8 cellular contexts compared by ENCODE assay signal in the genomic region with DNA sequence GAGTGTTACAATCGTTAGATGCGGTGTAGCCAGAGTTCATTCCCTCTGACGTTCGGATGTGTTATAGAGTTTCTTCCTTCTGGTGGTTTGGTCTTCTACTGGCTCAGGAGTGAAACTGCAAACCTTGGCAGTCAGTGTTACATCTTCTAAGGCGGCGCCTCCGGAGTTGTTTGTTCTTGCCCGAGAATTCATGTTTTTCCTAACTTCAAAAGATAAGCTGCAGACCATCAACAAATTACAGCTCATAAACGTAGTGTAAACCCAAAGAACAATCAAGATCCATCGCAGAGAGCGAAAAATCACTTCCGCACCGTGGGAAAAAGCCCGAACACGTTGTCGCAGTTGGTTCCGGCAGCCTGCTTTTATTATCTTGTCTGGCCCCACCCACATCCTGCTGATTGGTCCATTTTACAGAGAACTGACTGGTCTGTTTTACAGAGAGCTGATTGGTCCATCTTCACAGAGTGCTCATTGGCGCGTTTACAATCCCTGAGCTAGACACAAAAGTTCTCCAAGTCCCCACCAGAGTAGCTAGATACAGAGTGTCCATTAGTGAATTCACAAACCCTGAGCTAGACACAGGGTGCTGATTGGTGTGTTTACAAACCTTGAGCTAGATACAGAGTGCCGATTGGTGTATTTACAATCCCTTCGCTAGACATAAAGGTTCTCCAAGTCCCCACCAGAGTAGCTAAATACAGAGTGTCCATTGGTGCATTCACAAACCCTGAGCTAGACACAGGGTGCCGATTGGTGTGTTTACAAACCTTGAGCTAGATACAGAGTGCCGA. TPM values are rescaled to one million over a fixed set of nuclear protein-coding genes. Genes with fewer than 3 reads are reported as not detected.
DNase-seq lines count a peak whose midpoint lies in the region; FAIRE-seq and TF ChIP-seq lines count a peak whose summit lies in the region.
"Not testable (repeated sequence)": the region's sequence is repeated elsewhere in the genome, so short reads cannot be mapped to it uniquely, and the experiment has no call there.

No MANE protein-coding gene starts in this region.

- 61 to 69% methylated on average over 16 to 23 of the region's 23 CpGs for WGBS in transverse colon (ENCODE audit: low coverage in 1 of 2), 2 donors

- H3K4me3 ChIP-seq in bronchial epithelial cell (ENCODE audit: low read depth, low read length), result peak overlapping the region; percentile 65
- H3K4me3 ChIP-seq in iPS-20b (ENCODE audit: low read length), result peak overlapping the region; percentile 61; the same call in 1 of the 2 replicates
- H3K4me3 ChIP-seq in rectal smooth muscle tissue (ENCODE audit: low read length), result peak overlapping the region; percentile 83
- peak overlapping the region in 3 of 4 donors; percentile 62 to 74 (median 73) for H3K4me3 ChIP-seq in transverse colon

- intact Hi-C loops in transverse colon (cut with DNase I; ENCODE audit: low total_unique reads), result loop anchor here (10.0 kb wide), 1 partner anchor 59 kb away; the partner anchor contains the start of gene TRIM27

- FAIRE-seq in bronchial epithelial cell (lab: Jason Lieb, UNC), result not testable (repeated sequence)

- TF ChIP-seq POLR2A in transverse colon (IDR thresholded peaks at IDR 0.05), result peak; percentile 17

- not testable (repeated sequence) for H3K36me3 ChIP-seq in bronchial epithelial cell (ENCODE audit: control insufficient read depth, insufficient read depth, low read length); iPS-20b (ENCODE audit: insufficient read depth, low read depth, low read length); rectal smooth muscle tissue (ENCODE audit: control insufficient read depth, insufficient read depth, low read length); transverse colon

- H3K9ac ChIP-seq in iPS-20b (ENCODE audit: low read depth, low read length); rectal smooth muscle tissue (ENCODE audit: low read length): not testable (repeated sequence)

- not testable (repeated sequence) for H3K4me1 ChIP-seq in iPS-20b (ENCODE audit: insufficient read depth, low read length); rectal smooth muscle tissue (ENCODE audit: control insufficient read depth, insufficient read depth, low read length)
- peaks cover 0 to 17% (median 11%) of the 10 kb centered on the region in 4 donors for H3K4me1 ChIP-seq in transverse colon

- TF ChIP-seq EP300 in transverse colon (IDR thresholded peaks at IDR 0.05; ENCODE audit: low read depth), result not testable (repeated sequence)

- H3K27me3 ChIP-seq in bronchial epithelial cell (ENCODE audit: control insufficient read depth, insufficient read depth, low read length); rectal smooth muscle tissue (ENCODE audit: control insufficient read depth, insufficient read depth, low read length); transverse colon: not testable (repeated sequence)
- H3K27me3 ChIP-seq in iPS-20b (ENCODE audit: insufficient read depth, low read length), result peaks cover 14% of the 10 kb centered on the region; the same call in 1 of the 2 replicates

- H3K27ac ChIP-seq in iPS-20b (ENCODE audit: low read length), result not testable (repeated sequence)
- H3K27ac ChIP-seq in rectal smooth muscle tissue (ENCODE audit: low read depth, low read length) (peak overlapping the region; percentile 88), transverse colon (peak overlapping the region; percentile 88 to 90 (median 89))

- not testable (repeated sequence) for TF ChIP-seq CTCF in bronchial epithelial cell (IDR thresholded peaks at IDR 0.05; ENCODE audit: insufficient read depth, low read length, severe bottlenecking)
- TF ChIP-seq CTCF in transverse colon (IDR thresholded peaks at IDR 0.05), result peak in 2 of 5 experiments; percentile 13 to 33

- in situ Hi-C loops in transverse colon (cut with MboI; ENCODE audit: low pct_ligation_motif_present in 1 of 4, low pct_unique_long_range_greater_than_20kb in 1 of 4, low sequenced_read_pairs in 3 of 4), result loop anchor here in 1 of 4 donors (10.0 kb wide), 1 partner anchor 119 kb away; no protein-coding TSS in a partner anchor

- H3K9me3 ChIP-seq in iPS-20b (ENCODE audit: insufficient read depth, low read depth, low read length); transverse colon: not testable (repeated sequence)

- DNase-seq in EH (ENCODE audit: low read depth) (peak; percentile 64), Kasumi-1 (lab: John Stamatoyannopoulos, UW) (peak; percentile 93 to 94), OCI-M2 (lab: John Stamatoyannopoulos, UW; ENCODE audit: unreplicated experiment) (peak; percentile 98), bronchial epithelial cell (ENCODE audit: low read depth) (peak; percentile 12), transverse colon (peak; percentile 44)
- peak; percentile 42 for DNase-seq in activated CD4-positive, alpha-beta T cell treated with anti-CD3 and anti-CD28 coated beads, Interleukin-2, amount 50 U/mL, for 1 hour

RNA-seq across cellular contexts. Expression of gene TRIM27, which starts 58.0 kb away (rescaled TPM):
- total RNA-seq in bronchial epithelial cell, result 27.0 and 39.0 TPM in 2 replicates
- 100 to 1,000 TPM in 1 of 4 donors, 10 to 100 TPM in 3; 27.3 to 237 (median 48.9) TPM for total RNA-seq in transverse colon

Comparison
In these comparisons a context has a peak if more than half of its experiments do, and no peak if none do; other contexts are left out.
1. DNase-seq: peak in every context shown above with its lines; median percentile 98 in OCI-M2; 94 in Kasumi-1; 64 in EH; 44 in transverse colon; 42 in activated CD4-positive, alpha-beta T cell treated with anti-CD3 and anti-CD28 coated beads, Interleukin-2, amount 50 U/mL, for 1 hour; 12 in bronchial epithelial cell.